Comparison of ENCODE assay signal across 16 cellular contexts in the genomic region with DNA sequence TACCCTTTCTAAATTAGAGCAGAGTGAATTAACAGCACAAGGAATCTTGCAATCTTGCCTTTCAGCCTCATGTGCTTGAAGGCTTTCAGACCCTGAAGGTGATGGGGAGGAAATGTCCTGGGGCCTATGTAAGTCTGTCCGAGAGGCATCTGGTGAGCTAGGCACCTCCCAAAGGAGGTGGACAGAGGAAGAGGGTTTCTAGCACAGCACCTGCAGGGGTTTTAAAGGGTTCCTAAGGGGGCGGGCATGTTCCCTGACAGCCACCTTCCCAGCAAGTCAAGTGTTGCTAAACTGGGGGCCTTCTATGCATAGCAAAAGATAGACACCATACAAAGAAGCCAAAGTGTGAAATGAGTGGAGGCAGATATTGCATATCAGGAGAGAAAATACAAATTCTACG.
"Had no signal": no experiment of that assay in that cellular context is flagged by ENCODE, and none has a peak within 500 bp of the region (broad histone marks: within the 10 kb centered on the region; RNA-seq: fewer than 3 reads in every experiment).

No MANE protein-coding gene starts in this region.

- H3K4me3 ChIP-seq: gastroesophageal sphincter, prostate gland, sigmoid colon had no signal

- H3K27me3 Mint-ChIP-seq: activated CD8-positive, alpha-beta T cell treated with anti-CD3 and anti-CD28 coated beads for 36 hours; activated T-helper 17 cell treated with anti-CD3 and anti-CD28 coated beads, Interleukin-2, amount 50 U/mL, for 72 hours; effector memory CD8-positive, alpha-beta T cell; type B pancreatic cell had no signal

- H3K4me1 Mint-ChIP-seq: activated T-helper 17 cell treated with anti-CD3 and anti-CD28 coated beads, Interleukin-2, amount 50 U/mL, for 72 hours had no signal

- H3K36me3 ChIP-seq: gastroesophageal sphincter, prostate gland, sigmoid colon had no signal

- ATAC-seq: activated CD8-positive, alpha-beta T cell treated with anti-CD3 and anti-CD28 coated beads for 36 hours; activated T-helper 17 cell treated with anti-CD3 and anti-CD28 coated beads, Interleukin-2, amount 50 U/mL, for 72 hours; effector memory CD8-positive, alpha-beta T cell; gastroesophageal sphincter had no signal

- H3K36me3 Mint-ChIP-seq: mesothelial cell of epicardium, type B pancreatic cell had no signal

- H3K9me3 ChIP-seq: gastroesophageal sphincter, prostate gland, sigmoid colon had no signal

- H3K9me3 Mint-ChIP-seq: activated CD8-positive, alpha-beta T cell treated with anti-CD3 and anti-CD28 coated beads for 36 hours; mesothelial cell of epicardium; type B pancreatic cell had no signal

- H3K27me3 ChIP-seq: gastroesophageal sphincter, sigmoid colon had no signal

- DNase-seq: activated CD4-positive, alpha-beta T cell treated with anti-CD3 and anti-CD28 coated beads for 4 hours; activated CD8-positive, alpha-beta memory T cell treated with anti-CD3 and anti-CD28 coated beads, Interleukin-2, amount 50 U/mL, for 4 hours; activated CD8-positive, alpha-beta T cell treated with anti-CD3 and anti-CD28 coated beads for 36 hours; activated naive CD4-positive, alpha-beta T cell treated with anti-CD3 and anti-CD28 coated beads for 36 hours; effector memory CD8-positive, alpha-beta T cell; hippocampal formation; occipital lobe; sigmoid colon; stimulated activated CD4-positive, alpha-beta T cell treated with anti-CD3 and anti-CD28 coated beads, Interleukin-12 subunit alpha, Interleukin-12 subunit beta, amount 100 ng/mL, for 4 hours; stimulated activated naive CD4-positive, alpha-beta T cell treated with Interleukin-2 at 50 U/mL for 16 hours; T-helper 1 cell had no signal

- H3K4me3 Mint-ChIP-seq: activated CD8-positive, alpha-beta T cell treated with anti-CD3 and anti-CD28 coated beads for 36 hours; activated naive CD4-positive, alpha-beta T cell treated with anti-CD3 and anti-CD28 coated beads for 36 hours; activated T-helper 17 cell treated with anti-CD3 and anti-CD28 coated beads, Interleukin-2, amount 50 U/mL, for 72 hours; effector memory CD8-positive, alpha-beta T cell; mesothelial cell of epicardium; type B pancreatic cell had no signal

- H3K27ac ChIP-seq: gastroesophageal sphincter, prostate gland, sigmoid colon had no signal

- H3K27ac Mint-ChIP-seq: activated CD8-positive, alpha-beta T cell treated with anti-CD3 and anti-CD28 coated beads for 36 hours; activated naive CD4-positive, alpha-beta T cell treated with anti-CD3 and anti-CD28 coated beads for 36 hours; activated T-helper 17 cell treated with anti-CD3 and anti-CD28 coated beads, Interleukin-2, amount 50 U/mL, for 72 hours; effector memory CD8-positive, alpha-beta T cell; mesothelial cell of epicardium; type B pancreatic cell had no signal

- H3K4me1 ChIP-seq: prostate gland had no signal
